ENCODE assay signal across 17 cellular contexts in the genomic region with DNA sequence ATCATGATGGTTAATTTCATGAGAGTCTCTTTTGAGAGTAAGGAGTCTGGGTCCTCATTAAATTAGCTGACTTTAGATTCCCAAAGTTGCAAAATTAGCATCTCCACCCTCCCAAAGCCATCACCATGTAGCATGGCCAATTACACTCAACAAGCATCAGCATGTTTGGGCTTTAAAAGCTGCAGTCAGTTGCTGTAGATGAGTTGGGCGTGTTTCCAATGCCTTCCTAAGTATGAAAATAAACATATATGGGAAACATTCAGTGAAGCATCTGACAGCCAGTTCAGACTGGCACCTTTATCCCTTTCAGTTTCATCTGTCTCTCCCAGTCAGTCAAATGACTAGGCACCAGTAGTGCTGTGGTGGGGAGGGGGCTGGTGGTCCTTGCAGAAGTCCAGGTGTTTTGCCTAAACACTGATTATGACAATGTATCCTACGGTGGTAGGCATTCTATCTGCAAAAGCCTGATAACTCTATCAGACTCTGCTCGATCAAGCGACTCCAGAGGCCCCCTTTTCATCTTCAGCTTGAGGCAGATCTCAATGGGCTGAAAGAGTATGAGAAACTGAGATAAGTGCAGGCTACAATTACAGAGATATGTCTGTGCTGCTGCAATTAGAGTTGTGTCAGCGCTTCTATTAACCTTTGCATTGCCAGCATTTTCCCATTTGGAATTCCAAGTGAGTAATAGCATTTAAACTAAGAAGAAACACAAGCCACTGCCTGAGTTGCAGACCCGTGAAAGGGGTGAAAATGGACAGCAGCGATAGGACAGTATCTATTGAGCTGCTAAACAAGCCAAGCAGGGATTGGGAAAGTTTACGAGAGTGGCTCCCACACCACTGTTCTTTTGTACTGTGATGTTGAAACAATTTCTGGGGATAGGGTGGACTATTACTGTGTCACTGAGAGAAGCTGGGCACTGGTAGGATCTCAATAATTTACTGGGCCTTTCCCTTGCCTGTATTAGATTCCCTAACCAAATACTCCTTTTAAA.
A peak's percentile ranks its signal among the peaks of the same experiment; 100 is the strongest.
DNase-seq lines count a peak whose midpoint lies in the region; ATAC-seq and TF ChIP-seq lines count a peak whose summit lies in the region.
"Had no signal": no experiment of that assay in that cellular context is flagged by ENCODE, and none has a peak within 500 bp of the region (broad histone marks: within the 10 kb centered on the region; RNA-seq: fewer than 3 reads in every experiment).

No MANE protein-coding gene starts in this region.

- intact Hi-C loops in activated naive CD4-positive, alpha-beta T cell treated with anti-CD3 and anti-CD28 coated beads for 36 hours (cut with micrococcal nuclease): no loop called here
- intact Hi-C loops in ascending aorta (cut with DNase I): no loop called here

- H3K27me3 Mint-ChIP-seq in activated naive CD4-positive, alpha-beta T cell treated with anti-CD3 and anti-CD28 coated beads for 36 hours (ENCODE audit: low read depth): peaks cover 1% of the 10 kb centered on the region
- H3K27me3 Mint-ChIP-seq: brain had no signal

- CTCF ChIA-PET in activated naive CD4-positive, alpha-beta T cell treated with anti-CD3 and anti-CD28 coated beads for 36 hours (lab: Charles Lee): interaction anchor here (0.5 kb wide), 1 partner anchor 63 kb away, joined by 3 read pairs; no protein-coding TSS in a partner anchor

- H3K4me1 Mint-ChIP-seq in activated naive CD4-positive, alpha-beta T cell treated with anti-CD3 and anti-CD28 coated beads for 36 hours (ENCODE audit: low read depth): peaks cover 8% of the 10 kb centered on the region
- H3K4me1 Mint-ChIP-seq: brain, immature natural killer cell had no signal

- H3K36me3 ChIP-seq in HAP-1 (replicated peaks): no peaks in the 10 kb centered on the region
- H3K36me3 ChIP-seq in ascending aorta: no peaks in the 10 kb centered on the region
- H3K36me3 ChIP-seq: gastrocnemius medialis, WERI-Rb-1 had no signal

- H3K9me3 Mint-ChIP-seq in activated naive CD4-positive, alpha-beta T cell treated with anti-CD3 and anti-CD28 coated beads for 36 hours: no peaks in the 10 kb centered on the region
- H3K9me3 Mint-ChIP-seq: brain had no signal

- H3K27me3 ChIP-seq in HAP-1 (ENCODE audit: low read depth): no peaks in the 10 kb centered on the region
- no peaks in the 10 kb centered on the region for H3K27me3 ChIP-seq in foreskin keratinocyte
- H3K27me3 ChIP-seq in ascending aorta: no peaks in the 10 kb centered on the region
- H3K27me3 ChIP-seq: gastrocnemius medialis had no signal

- H3K27ac Mint-ChIP-seq in activated naive CD4-positive, alpha-beta T cell treated with anti-CD3 and anti-CD28 coated beads for 36 hours: no peak overlapping the region
- H3K27ac Mint-ChIP-seq: brain, immature natural killer cell had no signal

- no peak for TF ChIP-seq CTCF in foreskin keratinocyte (conservative IDR thresholded peaks at IDR 0.05)
- no peak for TF ChIP-seq CTCF in ascending aorta (IDR thresholded peaks at IDR 0.05)

- no peak overlapping the region for H3K4me3 Mint-ChIP-seq in activated naive CD4-positive, alpha-beta T cell treated with anti-CD3 and anti-CD28 coated beads for 36 hours
- H3K4me3 Mint-ChIP-seq: brain, immature natural killer cell had no signal

- peak; percentile 75 for ATAC-seq in foreskin keratinocyte
- ATAC-seq in GM19324 (IDR thresholded peaks at IDR 0.05; ENCODE audit: low FRiP score, unreplicated experiment): no peak
- no peak for ATAC-seq in GM19467 (IDR thresholded peaks at IDR 0.05; ENCODE audit: unreplicated experiment)
- ATAC-seq: gastrocnemius medialis, HCT116 had no signal

- H3K27ac ChIP-seq in foreskin keratinocyte (no peak overlapping the region), ascending aorta (no peak overlapping the region)
- H3K27ac ChIP-seq: gastrocnemius medialis, WERI-Rb-1 had no signal

- H3K9me3 ChIP-seq in HAP-1 (no peaks in the 10 kb centered on the region), ascending aorta (no peaks in the 10 kb centered on the region)
- H3K9me3 ChIP-seq: gastrocnemius medialis had no signal

- no peaks in the 10 kb centered on the region for H3K36me3 Mint-ChIP-seq in activated naive CD4-positive, alpha-beta T cell treated with anti-CD3 and anti-CD28 coated beads for 36 hours (ENCODE audit: low read depth)
- H3K36me3 Mint-ChIP-seq: brain had no signal

- DNase-seq in COR-L47 (lab: John Stamatoyannopoulos, UW) (peak; percentile 4), HAP-1 (ENCODE audit: low spot score in 2 of 2) (peak; percentile 16 to 21), NCI-H69 (lab: John Stamatoyannopoulos, UW) (peak; percentile 37), foreskin keratinocyte (peak in 1 of 2 donors; percentile 76), ascending aorta (ENCODE audit: low spot score in 2 of 2) (no peak)
- no peak for DNase-seq in activated naive CD4-positive, alpha-beta T cell treated with anti-CD3 and anti-CD28 coated beads for 36 hours
- DNase-seq: activated effector memory CD4-positive, alpha-beta T cell treated with anti-CD3 and anti-CD28 coated beads, Interleukin-2, amount 50 U/mL, for 16 hours; gastrocnemius medialis; immature natural killer cell; Kasumi-1; NCI-H187 treated with DMSO at 0.1 percent for 48 hours; substantia nigra; WERI-Rb-1 had no signal

- H3K4me3 ChIP-seq in HAP-1 (no peak overlapping the region), ascending aorta (no peak overlapping the region)
- H3K4me3 ChIP-seq: gastrocnemius medialis had no signal

- H3K4me1 ChIP-seq in HAP-1: peaks cover 7% of the 10 kb centered on the region
- H3K4me1 ChIP-seq in foreskin keratinocyte: peaks cover 36% of the 10 kb centered on the region
- no peaks in the 10 kb centered on the region for H3K4me1 ChIP-seq in ascending aorta
- H3K4me1 ChIP-seq: gastrocnemius medialis had no signal

- in situ Hi-C loops in HAP-1 (cut with MboI; ENCODE audit: low sequenced_read_pairs): no loop called here

Comparison
In these comparisons a context has a peak if more than half of its experiments do, and no peak if none do; other contexts are left out.
1. DNase-seq: peak in COR-L47 (single experiment), HAP-1 (2 of 2) and NCI-H69 (single experiment); none in activated naive CD4-positive, alpha-beta T cell treated with anti-CD3 and anti-CD28 coated beads for 36 hours (single experiment) and ascending aorta (0 of 2).